16 cellular contexts compared by ENCODE assay signal in genomic region chr2:174586418-174586817, GRCh38. TPM values are rescaled to one million over a fixed set of nuclear protein-coding genes. Genes with fewer than 3 reads are reported as not detected.
DNase-seq lines count a peak whose midpoint lies in the region; ATAC-seq and TF ChIP-seq lines count a peak whose summit lies in the region.
"Had no signal": no experiment of that assay in that cellular context is flagged by ENCODE, and none has a peak within 500 bp of the region (broad histone marks: within the 10 kb centered on the region; RNA-seq: fewer than 3 reads in every experiment).

No MANE protein-coding gene starts in this region.

- H3K4me1 Mint-ChIP-seq in activated T-cell treated with anti-CD3 and anti-CD28 coated beads, Interleukin-2, amount 50 U/mL, for 72 hours (ENCODE audit: low read depth), result peaks cover 91% of the 10 kb centered on the region
- H3K4me1 Mint-ChIP-seq in activated T-cell treated with anti-CD3 and anti-CD28 coated beads, Interleukin-2, amount 50 U/mL, for 4 hours (ENCODE audit: low read depth), result peaks cover 93% of the 10 kb centered on the region
- H3K4me1 Mint-ChIP-seq in activated CD8-positive, alpha-beta T cell treated with anti-CD3 and anti-CD28 coated beads for 36 hours (ENCODE audit: low read depth), result peaks cover 91% of the 10 kb centered on the region
- peaks cover 95 to 100% of the 10 kb centered on the region in 2 donors for H3K4me1 Mint-ChIP-seq in immature natural killer cell
- peaks cover 93% of the 10 kb centered on the region for H3K4me1 Mint-ChIP-seq in stimulated activated naive CD8-positive, alpha-beta T cell treated with anti-CD3 and anti-CD28 coated beads, Interleukin-15, amount 100 ng/mL, for 72 hours

- intact Hi-C loops in activated CD8-positive, alpha-beta T cell treated with anti-CD3 and anti-CD28 coated beads for 36 hours (cut with micrococcal nuclease), result loop anchor here (5.0 kb wide), 1 partner anchor 96 kb away; no protein-coding TSS in a partner anchor
- intact Hi-C loops in aorta (cut with DNase I), result no loop called here

- POLR2A ChIA-PET in activated CD8-positive, alpha-beta T cell treated with anti-CD3 and anti-CD28 coated beads for 36 hours (lab: Charles Lee), result interaction anchor here (0.5 to 12.4 kb wide), 4 partner anchors 10 to 52 kb away, joined by 3 to 139 read pairs (median 3); partner anchors contain the start of gene WIPF1

- no peak for DNase-seq in activated T-cell treated with anti-CD3 and anti-CD28 coated beads, Interleukin-2, amount 50 U/mL, for 72 hours
- DNase-seq in activated T-cell treated with anti-CD3 and anti-CD28 coated beads, Interleukin-2, amount 50 U/mL, for 4 hours, result no peak
- DNase-seq in activated CD8-positive, alpha-beta T cell treated with anti-CD3 and anti-CD28 coated beads for 36 hours, result no peak
- DNase-seq in immature natural killer cell (no peak), aorta (no peak), NCI-H446 treated with DMSO at 0.1 percent for 48 hours (lab: John Stamatoyannopoulos, UW) (no peak)
- no peak for DNase-seq in stimulated activated naive CD8-positive, alpha-beta T cell treated with anti-CD3 and anti-CD28 coated beads, Interleukin-15, amount 100 ng/mL, for 72 hours
- no peak for DNase-seq in stimulated activated CD8-positive, alpha-beta memory T cell treated with anti-CD3 and anti-CD28 coated beads, Interleukin-4, amount 100 ng/mL, for 48 hours
- DNase-seq: dorsolateral prefrontal cortex, left lung, MM.1S, NCI-H187 treated with DMSO at 0.1 percent for 48 hours, NCI-H526, WERI-Rb-1 had no signal

- H3K36me3 ChIP-seq in aorta (ENCODE audit: control insufficient read depth in 1 of 2, insufficient read depth in 2 of 2, low read length in 1 of 2), result no peaks in the 10 kb centered on the region
- H3K36me3 ChIP-seq: thyroid gland, WERI-Rb-1 had no signal

- CTCF ChIA-PET in activated CD8-positive, alpha-beta T cell treated with anti-CD3 and anti-CD28 coated beads for 36 hours (lab: Charles Lee), result interaction anchor here (0.6 to 2.1 kb wide), 8 partner anchors 9 to 123 kb away, joined by 3 to 10 read pairs (median 4); partner anchors contain the start of gene WIPF1

- H3K27ac Mint-ChIP-seq in activated T-cell treated with anti-CD3 and anti-CD28 coated beads, Interleukin-2, amount 50 U/mL, for 72 hours, result peak overlapping the region; percentile 85
- H3K27ac Mint-ChIP-seq in activated CD8-positive, alpha-beta T cell treated with anti-CD3 and anti-CD28 coated beads for 36 hours, result peak overlapping the region; percentile 87
- peak overlapping the region; percentile 91 to 97 (median 94) for H3K27ac Mint-ChIP-seq in immature natural killer cell
- peak overlapping the region; percentile 63 to 88 for H3K27ac Mint-ChIP-seq in stimulated activated naive CD8-positive, alpha-beta T cell treated with anti-CD3 and anti-CD28 coated beads, Interleukin-15, amount 100 ng/mL, for 72 hours

- TF ChIP-seq CTCF in activated CD8-positive, alpha-beta T cell treated with anti-CD3 and anti-CD28 coated beads for 36 hours (IDR thresholded peaks at IDR 0.05), result no peak

- no peaks in the 10 kb centered on the region for H3K9me3 ChIP-seq in aorta (ENCODE audit: control insufficient read depth, low read length)
- H3K9me3 ChIP-seq: left lung, thyroid gland had no signal

- no peak overlapping the region for H3K27ac ChIP-seq in aorta (ENCODE audit: low read depth in 1 of 2, low read length in 2 of 2)
- H3K27ac ChIP-seq: left lung, thyroid gland, WERI-Rb-1 had no signal

- no peak overlapping the region for H3K4me3 ChIP-seq in aorta (ENCODE audit: low read length in 2 of 2)
- H3K4me3 ChIP-seq: dorsolateral prefrontal cortex, left lung, thyroid gland had no signal

- WGBS in aorta, 2 donors, result 84 to 86% methylated on average over 6 of the region's 6 CpGs

- peak overlapping the region in 1 of 2 donors; percentile 28 for H3K4me3 Mint-ChIP-seq in activated T-cell treated with anti-CD3 and anti-CD28 coated beads, Interleukin-2, amount 50 U/mL, for 72 hours
- no peak overlapping the region for H3K4me3 Mint-ChIP-seq in activated T-cell treated with anti-CD3 and anti-CD28 coated beads, Interleukin-2, amount 50 U/mL, for 4 hours
- no peak overlapping the region for H3K4me3 Mint-ChIP-seq in activated CD8-positive, alpha-beta T cell treated with anti-CD3 and anti-CD28 coated beads for 36 hours
- H3K4me3 Mint-ChIP-seq in immature natural killer cell, result peak overlapping the region; percentile 49 to 81 (median 78)
- H3K4me3 Mint-ChIP-seq in stimulated activated naive CD8-positive, alpha-beta T cell treated with anti-CD3 and anti-CD28 coated beads, Interleukin-15, amount 100 ng/mL, for 72 hours, result peak overlapping the region in 1 of 2 donors; percentile 74

- peaks cover 5 to 28% of the 10 kb centered on the region in 2 donors for H3K36me3 Mint-ChIP-seq in activated T-cell treated with anti-CD3 and anti-CD28 coated beads, Interleukin-2, amount 50 U/mL, for 72 hours (ENCODE audit: insufficient read depth in 2 of 2)
- peaks cover 28% of the 10 kb centered on the region for H3K36me3 Mint-ChIP-seq in activated T-cell treated with anti-CD3 and anti-CD28 coated beads, Interleukin-2, amount 50 U/mL, for 4 hours (ENCODE audit: insufficient read depth)
- H3K36me3 Mint-ChIP-seq in activated CD8-positive, alpha-beta T cell treated with anti-CD3 and anti-CD28 coated beads for 36 hours (ENCODE audit: low read depth), result peaks cover 84% of the 10 kb centered on the region
- peaks cover 4 to 58% (median 22%) of the 10 kb centered on the region in 3 donors for H3K36me3 Mint-ChIP-seq in immature natural killer cell

- H3K9me3 Mint-ChIP-seq in activated T-cell treated with anti-CD3 and anti-CD28 coated beads, Interleukin-2, amount 50 U/mL, for 72 hours, result no peaks in the 10 kb centered on the region
- H3K9me3 Mint-ChIP-seq in activated T-cell treated with anti-CD3 and anti-CD28 coated beads, Interleukin-2, amount 50 U/mL, for 4 hours, result no peaks in the 10 kb centered on the region
- no peaks in the 10 kb centered on the region for H3K9me3 Mint-ChIP-seq in activated CD8-positive, alpha-beta T cell treated with anti-CD3 and anti-CD28 coated beads for 36 hours
- no peaks in the 10 kb centered on the region for H3K9me3 Mint-ChIP-seq in immature natural killer cell
- no peaks in the 10 kb centered on the region for H3K9me3 Mint-ChIP-seq in stimulated activated naive CD8-positive, alpha-beta T cell treated with anti-CD3 and anti-CD28 coated beads, Interleukin-15, amount 100 ng/mL, for 72 hours

- H3K27me3 ChIP-seq in aorta (ENCODE audit: control insufficient read depth in 1 of 2, insufficient read depth in 2 of 2, low read length in 1 of 2), result peaks cover 0 to 2% of the 10 kb centered on the region in 2 donors
- H3K27me3 ChIP-seq: dorsolateral prefrontal cortex, left lung, thyroid gland had no signal

- ATAC-seq in activated T-cell treated with anti-CD3 and anti-CD28 coated beads, Interleukin-2, amount 50 U/mL, for 72 hours (replicated peaks in 1 of 2), result no peak
- ATAC-seq in activated T-cell treated with anti-CD3 and anti-CD28 coated beads, Interleukin-2, amount 50 U/mL, for 4 hours, result no peak
- ATAC-seq in activated CD8-positive, alpha-beta T cell treated with anti-CD3 and anti-CD28 coated beads for 36 hours, result no peak
- no peak for ATAC-seq in stimulated activated naive CD8-positive, alpha-beta T cell treated with anti-CD3 and anti-CD28 coated beads, Interleukin-15, amount 100 ng/mL, for 72 hours
- no peak for ATAC-seq in aorta (ENCODE audit: low FRiP score)
- ATAC-seq: left lung, Panc1 had no signal

- H3K4me1 ChIP-seq in aorta (ENCODE audit: control insufficient read depth in 1 of 2, insufficient read depth in 2 of 2, low read length in 2 of 2), result peaks cover 4 to 14% of the 10 kb centered on the region in 2 donors

- no peaks in the 10 kb centered on the region for H3K27me3 Mint-ChIP-seq in activated T-cell treated with anti-CD3 and anti-CD28 coated beads, Interleukin-2, amount 50 U/mL, for 72 hours (ENCODE audit: low read depth)
- no peaks in the 10 kb centered on the region for H3K27me3 Mint-ChIP-seq in activated T-cell treated with anti-CD3 and anti-CD28 coated beads, Interleukin-2, amount 50 U/mL, for 4 hours (ENCODE audit: low read depth)
- no peaks in the 10 kb centered on the region for H3K27me3 Mint-ChIP-seq in activated CD8-positive, alpha-beta T cell treated with anti-CD3 and anti-CD28 coated beads for 36 hours
- H3K27me3 Mint-ChIP-seq in immature natural killer cell (ENCODE audit: low read depth in 3 of 3), result peaks cover 0 to 4% (median 3%) of the 10 kb centered on the region in 3 donors
- no peaks in the 10 kb centered on the region for H3K27me3 Mint-ChIP-seq in stimulated activated naive CD8-positive, alpha-beta T cell treated with anti-CD3 and anti-CD28 coated beads, Interleukin-15, amount 100 ng/mL, for 72 hours

RNA-seq across cellular contexts. Expression of gene WIPF1, which starts 11.2 kb away (rescaled TPM):
- 100 to 1,000 TPM; 198 to 237 TPM for total RNA-seq in activated T-cell treated with anti-CD3 and anti-CD28 coated beads, Interleukin-2, amount 50 U/mL, for 72 hours
- 100 to 1,000 TPM in 2 of 3 donors, 10 to 100 TPM in 1; 95.1 to 122 (median 101) TPM for total RNA-seq in activated T-cell treated with anti-CD3 and anti-CD28 coated beads, Interleukin-2, amount 50 U/mL, for 4 hours
- total RNA-seq in activated CD8-positive, alpha-beta T cell treated with anti-CD3 and anti-CD28 coated beads for 36 hours, result 100 to 1,000 TPM; 361 to 365 TPM
- 100 to 1,000 TPM in 2 of 3 donors, 10 to 100 TPM in 1; 93.7 to 252 (median 131) TPM for polyA plus RNA-seq in immature natural killer cell
- total RNA-seq in aorta, result 100 to 1,000 TPM; 107 to 118 TPM
- polyA plus RNA-seq in aorta, result 10 to 100 TPM; 40.9 to 51.7 TPM

Comparison
In these comparisons a context has a peak if more than half of its experiments do, and no peak if none do; other contexts are left out.
1. H3K4me3 Mint-ChIP-seq: peak in immature natural killer cell (5 of 5); none in activated T-cell treated with anti-CD3 and anti-CD28 coated beads, Interleukin-2, amount 50 U/mL, for 4 hours (single experiment) and activated CD8-positive, alpha-beta T cell treated with anti-CD3 and anti-CD28 coated beads for 36 hours (single experiment).
2. Peak in every context shown above with its lines, with median percentiles within 50 percentile points of each other: H3K27ac Mint-ChIP-seq.